In the genomic region with DNA sequence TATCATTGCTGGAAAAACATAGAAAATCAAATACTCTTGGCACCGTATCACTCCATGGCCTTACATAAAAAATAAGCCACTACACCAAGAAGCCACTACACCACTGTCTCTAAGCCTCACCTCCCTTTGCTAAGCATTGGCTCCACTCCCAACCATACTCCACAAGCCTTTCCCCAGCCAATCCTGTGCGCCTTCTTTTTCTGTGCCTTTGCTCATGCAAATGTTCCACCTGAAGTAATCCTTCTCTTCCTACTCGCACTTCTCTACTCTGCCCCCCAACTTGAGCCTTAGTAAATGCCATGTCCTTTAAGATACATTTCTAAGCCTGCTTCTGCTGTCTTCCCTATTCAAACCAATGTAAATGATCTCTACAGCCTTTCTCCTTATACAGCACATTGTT, we compare ENCODE assay signal across 21 cellular contexts.
"Had no signal": no experiment of that assay in that cellular context is flagged by ENCODE, and none has a peak within 500 bp of the region (broad histone marks: within the 10 kb centered on the region; RNA-seq: fewer than 3 reads in every experiment).

No MANE protein-coding gene starts in this region.

- H3K4me3 Mint-ChIP-seq: T-cell had no signal

- DNase-seq: KBM-7, MG63, NCI-H1092 treated with DMSO at 0.1 percent for 48 hours, NCI-H1436, NCI-H1694, NCI-H187 treated with DMSO at 0.1 percent for 48 hours, NCI-H2029 treated with DMSO at 0.1 percent for 48 hours, NCI-H2171, NCI-H226, NCI-H446, NCI-H510A, NCI-H524 treated with DMSO at 0.1 percent for 48 hours, NCI-H69, NCI-H774, PC-3, SHP77, SK-N-SH, SW 1271, T-cell had no signal

- H3K27ac ChIP-seq: RWPE1 had no signal

- H3K27ac Mint-ChIP-seq: T-cell had no signal

- H3K9me3 ChIP-seq: MG63, SK-N-SH had no signal

- H3K4me3 ChIP-seq: MG63 had no signal

- H3K4me1 Mint-ChIP-seq: T-cell had no signal

- ATAC-seq: Panc1, PC-3, T-cell had no signal

- H3K36me3 ChIP-seq: MG63 had no signal

- H3K27me3 Mint-ChIP-seq: T-cell had no signal

- H3K27me3 ChIP-seq: MG63 had no signal

- H3K36me3 Mint-ChIP-seq: T-cell had no signal
